9 cellular contexts compared by ENCODE assay signal in the genomic region with DNA sequence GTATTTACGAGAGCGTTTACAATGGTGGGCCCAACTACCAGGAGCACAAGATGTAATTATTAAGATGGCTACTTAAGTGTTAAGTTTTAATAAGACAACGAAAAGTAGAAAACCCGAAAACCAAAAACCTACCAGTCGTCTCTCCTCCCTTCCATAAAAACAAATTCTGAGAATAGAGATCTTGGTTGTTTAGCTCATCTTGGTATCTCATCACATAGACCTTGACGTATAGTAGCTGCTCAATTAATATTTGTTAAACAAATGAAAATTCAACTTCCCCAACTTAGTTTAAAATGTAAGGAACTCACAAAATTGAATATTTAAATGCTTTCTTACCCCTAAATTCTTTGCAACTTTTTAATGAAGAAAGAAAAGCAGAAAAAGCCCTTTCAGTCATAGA. TPM values are rescaled to one million over a fixed set of nuclear protein-coding genes. Genes with fewer than 3 reads are reported as not detected.
DNase-seq lines count a peak whose midpoint lies in the region; ATAC-seq and TF ChIP-seq lines count a peak whose summit lies in the region.
"Had no signal": no experiment of that assay in that cellular context is flagged by ENCODE, and none has a peak within 500 bp of the region (broad histone marks: within the 10 kb centered on the region; RNA-seq: fewer than 3 reads in every experiment).

No MANE protein-coding gene starts in this region.

- DNase-seq in AG04449 (ENCODE audit: low read depth, low spot score) = no peak
- DNase-seq in Jurkat, Clone E6-1 (ENCODE audit: low read depth, low spot score) = no peak
- no peak for DNase-seq in coronary artery (ENCODE audit: low spot score)
- DNase-seq in naive thymus-derived CD8-positive, alpha-beta T cell = no peak
- no peak for DNase-seq in stimulated activated CD8-positive, alpha-beta memory T cell treated with anti-CD3 and anti-CD28 coated beads, Interleukin-4, amount 100 ng/mL, for 48 hours
- DNase-seq in NCI-H146 (lab: John Stamatoyannopoulos, UW) = no peak
- DNase-seq in stimulated activated CD4-positive, alpha-beta T cell treated with anti-CD3 and anti-CD28 coated beads, Interleukin-2, amount 100 ng/mL, for 24 hours = no peak

- ATAC-seq in naive thymus-derived CD8-positive, alpha-beta T cell = no peak
- ATAC-seq in HG03469 (IDR thresholded peaks at IDR 0.05; ENCODE audit: unreplicated experiment) = no peak

- CTCF ChIA-PET in AG04449 (lab: Yijun Ruan, JAX) = interaction anchor here (1.8 kb wide), 1 partner anchor 351 kb away, joined by 5 read pairs; no protein-coding TSS in a partner anchor

- H3K27me3 Mint-ChIP-seq in naive thymus-derived CD8-positive, alpha-beta T cell = peaks cover 0 to 1% (median 0%) of the 10 kb centered on the region in 5 donors

- peaks cover 6 to 34% (median 20%) of the 10 kb centered on the region in 4 donors for H3K4me1 Mint-ChIP-seq in naive thymus-derived CD8-positive, alpha-beta T cell

- H3K4me3 ChIP-seq in AG04449 (ENCODE audit: low read depth, low read length) (peak overlapping the region; percentile 93), coronary artery (peak overlapping the region; percentile 86)
- peak overlapping the region; percentile 82 for H3K4me3 ChIP-seq in Jurkat, Clone E6-1 (ENCODE audit: low read length)

- H3K9me3 Mint-ChIP-seq in naive thymus-derived CD8-positive, alpha-beta T cell = peaks cover 0 to 4% (median 0%) of the 10 kb centered on the region in 9 donors

- H3K27ac ChIP-seq in coronary artery = no peak overlapping the region

- TF ChIP-seq CTCF in AG04449 (IDR thresholded peaks at IDR 0.05; ENCODE audit: insufficient read depth, low read length, missing control alignments) = no peak
- TF ChIP-seq CTCF in coronary artery (IDR thresholded peaks at IDR 0.05) = no peak

- peaks cover 14 to 28% (median 19%) of the 10 kb centered on the region in 3 donors for H3K36me3 Mint-ChIP-seq in naive thymus-derived CD8-positive, alpha-beta T cell

- peak overlapping the region; percentile 94 to 100 (median 99) for H3K4me3 Mint-ChIP-seq in naive thymus-derived CD8-positive, alpha-beta T cell

- peak overlapping the region in 8 of 10 donors; percentile 95 to 99 (median 99) for H3K27ac Mint-ChIP-seq in naive thymus-derived CD8-positive, alpha-beta T cell

- POLR2A ChIA-PET in AG04449 (lab: Yijun Ruan, JAX) = no interaction called here
- POLR2A ChIA-PET in naive thymus-derived CD8-positive, alpha-beta T cell (lab: Charles Lee) = interaction anchor here (0.7 to 2.6 kb wide), 5 partner anchors 10 to 816 kb away, joined by 3 to 45 read pairs (median 15); partner anchors contain the start of genes CEP57, ENDOD1, FAM76B and SRSF8

RNA-seq across cellular contexts. Expression of gene KDM4D, which starts 0.7 kb away (rescaled TPM):
- polyA plus RNA-seq in Jurkat, Clone E6-1 (2012; ENCODE audit: insufficient read depth, insufficient read length) = 3.1 TPM
- 1 to 10 TPM in 1 of 2 experiments, under 1 TPM in 1; 0.69 to 1.2 TPM for total RNA-seq in naive thymus-derived CD8-positive, alpha-beta T cell
- polyA plus RNA-seq in naive thymus-derived CD8-positive, alpha-beta T cell = under 1 TPM; 0.13 to 0.24 (median 0.17) TPM

RNA-seq across cellular contexts. Expression of gene CWC15, which starts 0.8 kb away (rescaled TPM):
- 154 TPM for polyA plus RNA-seq in Jurkat, Clone E6-1 (2012; ENCODE audit: insufficient read depth, insufficient read length)
- 10 to 100 TPM; 88.0 to 90.0 TPM for total RNA-seq in naive thymus-derived CD8-positive, alpha-beta T cell
- 10 to 100 TPM; 47.6 to 61.3 (median 51.5) TPM for polyA plus RNA-seq in naive thymus-derived CD8-positive, alpha-beta T cell

RNA-seq across cellular contexts. Expression of gene KDM4E, which starts 50.9 kb away (rescaled TPM):
- polyA plus RNA-seq in Jurkat, Clone E6-1 (2012; ENCODE audit: insufficient read depth, insufficient read length) = not detected
- total RNA-seq in naive thymus-derived CD8-positive, alpha-beta T cell = not detected
- not detected for polyA plus RNA-seq in naive thymus-derived CD8-positive, alpha-beta T cell
- total RNA-seq: M059J had no signal
